Comparison of ENCODE assay signal across 19 cellular contexts in the genomic region with DNA sequence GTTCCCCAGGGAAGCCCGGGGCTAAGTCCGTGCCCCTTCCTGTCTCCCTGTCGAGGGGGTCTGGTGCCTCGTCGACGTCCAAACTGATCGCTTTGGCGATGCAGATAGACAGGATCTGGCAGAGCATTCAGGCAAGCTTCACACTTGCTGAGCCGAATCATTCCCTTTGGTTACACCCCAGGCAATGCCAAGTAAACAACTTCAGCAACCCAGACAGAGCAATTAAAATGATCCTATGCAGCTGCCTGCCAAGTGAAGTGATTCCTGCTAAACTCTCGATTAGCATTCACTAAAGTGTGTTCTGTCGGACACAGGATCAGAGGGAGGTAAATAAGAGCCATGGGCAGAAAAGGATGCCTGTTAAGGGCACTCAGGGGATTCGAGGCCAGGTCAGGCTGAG.
DNase-seq lines count a peak whose midpoint lies in the region; ATAC-seq and TF ChIP-seq lines count a peak whose summit lies in the region.
"Had no signal": no experiment of that assay in that cellular context is flagged by ENCODE, and none has a peak within 500 bp of the region (broad histone marks: within the 10 kb centered on the region; RNA-seq: fewer than 3 reads in every experiment).

No MANE protein-coding gene starts in this region.

- H3K9ac ChIP-seq in neural progenitor cell, result no peak overlapping the region

- H3K36me3 ChIP-seq in neural progenitor cell, result no peaks in the 10 kb centered on the region
- H3K36me3 ChIP-seq in upper lobe of left lung, result no peaks in the 10 kb centered on the region
- H3K36me3 ChIP-seq: lower lobe of right lung, upper lobe of right lung had no signal

- H3K36me3 Mint-ChIP-seq in neural progenitor cell (no peaks in the 10 kb centered on the region), T-helper 17 cell (ENCODE audit: low read depth) (peaks cover 2% of the 10 kb centered on the region)

- DNase-seq in LNCaP clone FGC (ENCODE audit: low read depth) (peak; percentile 18), NCI-H2029 (lab: John Stamatoyannopoulos, UW) (peak; percentile 79), NCI-H69 (lab: John Stamatoyannopoulos, UW) (peak; percentile 96), neural progenitor cell (ENCODE audit: low spot score) (no peak), T-helper 17 cell (no peak), iPS-NIHi7 (ENCODE audit: extremely low spot score) (no peak), cortex of kidney (lab: John Stamatoyannopoulos, UW) (no peak), upper lobe of left lung (no peak)
- DNase-seq: activated CD4-positive, alpha-beta T cell treated with anti-CD3 and anti-CD28 coated beads for 4 hours; activated CD8-positive, alpha-beta memory T cell treated with anti-CD3 and anti-CD28 coated beads, Interleukin-2, amount 50 U/mL, for 48 hours; activated naive CD4-positive, alpha-beta T cell; C1 segment of cervical spinal cord; lower lobe of right lung; NCI-H1436; SHP77; stimulated activated naive CD8-positive, alpha-beta T cell treated with anti-CD3 and anti-CD28 coated beads, Interleukin-15, Interleukin-2, amounts not matched to agents 100 U/mL and 50 U/mL, for 24 hours; upper lobe of right lung had no signal

- H3K4me3 ChIP-seq in LNCaP clone FGC (ENCODE audit: low read depth, low read length) (no peak overlapping the region), neural progenitor cell (no peak overlapping the region), upper lobe of left lung (no peak overlapping the region)
- H3K4me3 ChIP-seq: coronary artery, lower lobe of right lung, upper lobe of right lung had no signal

- no peak for TF ChIP-seq CTCF in LNCaP clone FGC (IDR thresholded peaks at IDR 0.05; ENCODE audit: control insufficient read depth, extremely low read depth, insufficient read depth)
- TF ChIP-seq CTCF in neural progenitor cell (IDR thresholded peaks at IDR 0.05), result no peak
- no peak for TF ChIP-seq CTCF in upper lobe of left lung (IDR thresholded peaks at IDR 0.05)

- TF ChIP-seq EP300 in upper lobe of left lung (IDR thresholded peaks at IDR 0.05), result no peak

- no peak for ATAC-seq in T-helper 17 cell
- ATAC-seq in upper lobe of left lung (ENCODE audit: low FRiP score in 2 of 2), result no peak
- ATAC-seq: lower lobe of right lung; stimulated activated naive CD8-positive, alpha-beta T cell treated with anti-CD3 and anti-CD28 coated beads, Interleukin-15, Interleukin-2, amounts not matched to agents 100 U/mL and 50 U/mL, for 24 hours; upper lobe of right lung had no signal

- TF ChIP-seq POLR2A in upper lobe of left lung (IDR thresholded peaks at IDR 0.05), result no peak

- peaks cover 15% of the 10 kb centered on the region for H3K27me3 Mint-ChIP-seq in neural progenitor cell (ENCODE audit: insufficient read depth, low read depth)
- peaks cover 53% of the 10 kb centered on the region for H3K27me3 Mint-ChIP-seq in T-helper 17 cell

- H3K27ac Mint-ChIP-seq in neural progenitor cell (peak overlapping the region; percentile 92), T-helper 17 cell (no peak overlapping the region)

- H3K4me3 Mint-ChIP-seq in neural progenitor cell, result no peak overlapping the region
- no peak overlapping the region for H3K4me3 Mint-ChIP-seq in T-helper 17 cell

- peaks cover 17% of the 10 kb centered on the region for H3K4me1 Mint-ChIP-seq in neural progenitor cell
- no peaks in the 10 kb centered on the region for H3K4me1 Mint-ChIP-seq in T-helper 17 cell

- H2AFZ ChIP-seq in neural progenitor cell (replicated peaks), result no peak overlapping the region

- no peaks in the 10 kb centered on the region for H3K79me2 ChIP-seq in neural progenitor cell (ENCODE audit: low read depth)

- WGBS in upper lobe of left lung, 2 donors, result 65 to 73% methylated on average over 11 to 12 of the region's 12 CpGs

- no peaks in the 10 kb centered on the region for H3K4me1 ChIP-seq in neural progenitor cell
- H3K4me1 ChIP-seq in upper lobe of left lung, result peaks cover 0 to 13% (median 5%) of the 10 kb centered on the region in 4 donors
- H3K4me1 ChIP-seq: lower lobe of right lung, upper lobe of right lung had no signal

- H3K27ac ChIP-seq in neural progenitor cell, result no peak overlapping the region
- no peak overlapping the region for H3K27ac ChIP-seq in upper lobe of left lung
- H3K27ac ChIP-seq: coronary artery, HL-60, lower lobe of right lung, upper lobe of right lung had no signal

- H3K9me3 ChIP-seq in neural progenitor cell (ENCODE audit: low read depth) (no peaks in the 10 kb centered on the region), T-helper 17 cell (ENCODE audit: control insufficient read depth, low read length, poor library complexity, severe bottlenecking) (no peaks in the 10 kb centered on the region), upper lobe of left lung (no peaks in the 10 kb centered on the region)
- H3K9me3 ChIP-seq: lower lobe of right lung, upper lobe of right lung had no signal

- peaks cover 5% of the 10 kb centered on the region for H3K9me3 Mint-ChIP-seq in neural progenitor cell

- H3K4me2 ChIP-seq in neural progenitor cell, result no peak overlapping the region

- H3K27me3 ChIP-seq in neural progenitor cell (no peaks in the 10 kb centered on the region), upper lobe of left lung (no peaks in the 10 kb centered on the region)
- H3K27me3 ChIP-seq: upper lobe of right lung had no signal

- no peaks in the 10 kb centered on the region for H4K20me1 ChIP-seq in neural progenitor cell (ENCODE audit: low read depth)

- H3F3A ChIP-seq in neural progenitor cell (ENCODE audit: low read depth), result no peaks in the 10 kb centered on the region

Comparison
In these comparisons a context has a peak if more than half of its experiments do, and no peak if none do; other contexts are left out.
1. DNase-seq: peak in LNCaP clone FGC (single experiment), NCI-H2029 (single experiment) and NCI-H69 (single experiment); none in neural progenitor cell (single experiment), T-helper 17 cell (0 of 3), iPS-NIHi7 (single experiment), cortex of kidney (single experiment) and upper lobe of left lung (0 of 2).